In genomic region chr13:109871018-109871370, GRCh38 we compare ENCODE assay signal across 23 cellular contexts.
DNase-seq lines count a peak whose midpoint lies in the region; ATAC-seq and TF ChIP-seq lines count a peak whose summit lies in the region.
"Had no signal": no experiment of that assay in that cellular context is flagged by ENCODE, and none has a peak within 500 bp of the region (broad histone marks: within the 10 kb centered on the region; RNA-seq: fewer than 3 reads in every experiment).

No MANE protein-coding gene starts in this region.

- peak overlapping the region; percentile 74 for H3K4me2 ChIP-seq in skeletal muscle satellite cell (ENCODE audit: low read length)

- peaks cover 64% of the 10 kb centered on the region for H3K4me1 ChIP-seq in skeletal muscle satellite cell (ENCODE audit: control insufficient read depth, insufficient read depth, low read length)

- CTCF ChIA-PET in RWPE1 (lab: Yijun Ruan, JAX), result no interaction called here

- H3K4me3 ChIP-seq in fibroblast of mammary gland (ENCODE audit: control insufficient read depth, low read depth, low read length), result no peak overlapping the region
- H3K4me3 ChIP-seq in skeletal muscle satellite cell (ENCODE audit: low read length), result no peak overlapping the region
- H3K4me3 ChIP-seq: SJSA1, tibial artery had no signal

- ATAC-seq in HG03439 (IDR thresholded peaks at IDR 0.05; ENCODE audit: unreplicated experiment), result no peak
- ATAC-seq: HepG2; naive thymus-derived CD4-positive, alpha-beta T cell; pancreas; stimulated activated naive CD8-positive, alpha-beta T cell treated with anti-CD3 and anti-CD28 coated beads, Interleukin-15, Interleukin-2, amounts not matched to agents 100 U/mL and 50 U/mL, for 24 hours had no signal

- no peak overlapping the region for H3K9ac ChIP-seq in skeletal muscle satellite cell (ENCODE audit: low read depth, low read length)

- DNase-seq in HCEC 1CT (peak; percentile 76), RWPE1 (ENCODE audit: low spot score) (peak; percentile 26), fibroblast of mammary gland (ENCODE audit: low read depth) (peak; percentile 73), NCI-H2196 treated with DMSO at 0.1 percent for 48 hours (lab: John Stamatoyannopoulos, UW; ENCODE audit: unreplicated experiment) (no peak), foreskin melanocyte (no peak)
- DNase-seq: activated effector memory CD4-positive, alpha-beta T cell treated with anti-CD3 and anti-CD28 coated beads, Interleukin-2, amount 50 U/mL, for 16 hours; CD8-positive, alpha-beta memory T cell; DMS53; dorsolateral prefrontal cortex; H7; naive thymus-derived CD4-positive, alpha-beta T cell; NCI-H146; NCI-H2171; NCI-H774; OCI-M1; pancreas; stimulated activated CD4-positive, alpha-beta T cell treated with anti-CD3 and anti-CD28 coated beads, Interleukin-1b, Interleukin-23, amount 100 ng/mL, for 48 hours; stimulated activated naive CD8-positive, alpha-beta T cell treated with anti-CD3 and anti-CD28 coated beads, Interleukin-15, Interleukin-2, amounts not matched to agents 100 U/mL and 50 U/mL, for 24 hours; tibial artery had no signal

- H3K27me3 ChIP-seq in skeletal muscle satellite cell (ENCODE audit: control insufficient read depth, insufficient read depth, low read length), result no peaks in the 10 kb centered on the region
- H3K27me3 ChIP-seq: dorsolateral prefrontal cortex, pancreas, tibial artery had no signal

- H3K9me3 ChIP-seq in skeletal muscle satellite cell (replicated peaks; ENCODE audit: low read length), result no peaks in the 10 kb centered on the region
- H3K9me3 ChIP-seq: pancreas, SJSA1, tibial artery had no signal

- no peak overlapping the region for H3K27ac ChIP-seq in RWPE1
- H3K27ac ChIP-seq: SJSA1 had no signal

- TF ChIP-seq CTCF in RWPE1 (conservative IDR thresholded peaks at IDR 0.05; ENCODE audit: low read depth) (no peak), fibroblast of mammary gland (conservative IDR thresholded peaks at IDR 0.05; ENCODE audit: control insufficient read depth, insufficient read depth, low read depth, low read length) (no peak)

- POLR2A ChIA-PET in RWPE1 (lab: Yijun Ruan, JAX; ENCODE audit: low non-redundant PET), result no interaction called here

- H3K36me3 ChIP-seq in skeletal muscle satellite cell (ENCODE audit: insufficient read depth, low read length), result no peaks in the 10 kb centered on the region
- H3K36me3 ChIP-seq: pancreas, SJSA1, tibial artery had no signal

Comparison
In these comparisons a context has a peak if more than half of its experiments do, and no peak if none do; other contexts are left out.
1. DNase-seq: peak in HCEC 1CT (single experiment), RWPE1 (single experiment) and fibroblast of mammary gland (single experiment); none in NCI-H2196 treated with DMSO at 0.1 percent for 48 hours (single experiment) and foreskin melanocyte (single experiment).